Comparison of ENCODE assay signal across 12 cellular contexts in genomic region chr17:39605492-39606433, GRCh38. TPM values are rescaled to one million over a fixed set of nuclear protein-coding genes. Genes with fewer than 3 reads are reported as not detected.
DNase-seq lines count a peak whose midpoint lies in the region; ATAC-seq and TF ChIP-seq lines count a peak whose summit lies in the region.
"Had no signal": no experiment of that assay in that cellular context is flagged by ENCODE, and none has a peak within 500 bp of the region (broad histone marks: within the 10 kb centered on the region; RNA-seq: fewer than 3 reads in every experiment).

No MANE protein-coding gene starts in this region.

- no peak overlapping the region for H3K9ac ChIP-seq in neural progenitor cell

- H3K27me3 ChIP-seq in DOHH2 (ENCODE audit: control insufficient read depth, low read length) (peaks cover 87% of the 10 kb centered on the region), neural progenitor cell (peaks cover 100% of the 10 kb centered on the region)
- H3K27me3 ChIP-seq in effector memory CD4-positive, alpha-beta T cell (replicated peaks; ENCODE audit: control insufficient read depth, insufficient read depth, low read length, poor library complexity, severe bottlenecking), result peaks cover 68% of the 10 kb centered on the region

- H3K27ac ChIP-seq in DOHH2 (ENCODE audit: low read depth, low read length), result no peak overlapping the region
- H3K27ac ChIP-seq in effector memory CD4-positive, alpha-beta T cell (ENCODE audit: insufficient read depth, low read length, poor library complexity, severe bottlenecking), result no peak overlapping the region
- no peak overlapping the region for H3K27ac ChIP-seq in neural progenitor cell
- H3K27ac ChIP-seq: sigmoid colon had no signal

- H3K27me3 Mint-ChIP-seq in neural progenitor cell (ENCODE audit: insufficient read depth, low read depth), result peaks cover 79% of the 10 kb centered on the region

- H3K36me3 ChIP-seq in DOHH2 (ENCODE audit: control insufficient read depth, low read length), result no peaks in the 10 kb centered on the region
- no peaks in the 10 kb centered on the region for H3K36me3 ChIP-seq in effector memory CD4-positive, alpha-beta T cell (ENCODE audit: control insufficient read depth, insufficient read depth, low read length)
- no peaks in the 10 kb centered on the region for H3K36me3 ChIP-seq in neural progenitor cell
- H3K36me3 ChIP-seq: sigmoid colon had no signal

- peaks cover 7% of the 10 kb centered on the region for H3K4me1 Mint-ChIP-seq in neural progenitor cell

- ATAC-seq in GM18517 (IDR thresholded peaks at IDR 0.05; ENCODE audit: unreplicated experiment), result no peak

- H3K4me2 ChIP-seq in DOHH2 (ENCODE audit: low read length) (peak overlapping the region; percentile 10; the same call in 1 of the 2 replicates), neural progenitor cell (peak overlapping the region; percentile 81)

- TF ChIP-seq CTCF in DOHH2 (IDR thresholded peaks at IDR 0.05; ENCODE audit: low read depth, low read length, poor library complexity, severe bottlenecking) (no peak), neural progenitor cell (IDR thresholded peaks at IDR 0.05) (no peak)

- H3K4me3 ChIP-seq in DOHH2 (ENCODE audit: low read length), result no peak overlapping the region
- peak overlapping the region; percentile 7 for H3K4me3 ChIP-seq in effector memory CD4-positive, alpha-beta T cell (ENCODE audit: insufficient read depth, low read depth, low read length, poor library complexity, severe bottlenecking)
- H3K4me3 ChIP-seq in neural progenitor cell, result peak overlapping the region; percentile 41

- no peaks in the 10 kb centered on the region for H3K36me3 Mint-ChIP-seq in neural progenitor cell

- H3K79me2 ChIP-seq in DOHH2 (ENCODE audit: control insufficient read depth, low read length), result no peaks in the 10 kb centered on the region
- no peaks in the 10 kb centered on the region for H3K79me2 ChIP-seq in neural progenitor cell (ENCODE audit: low read depth)

- H3K9me2 ChIP-seq in DOHH2 (replicated peaks; ENCODE audit: control insufficient read depth, low read length), result no peaks in the 10 kb centered on the region

- H3K27ac Mint-ChIP-seq in neural progenitor cell, result no peak overlapping the region

- H3K9me3 ChIP-seq in DOHH2 (ENCODE audit: control insufficient read depth, insufficient read depth, low read length), result no peaks in the 10 kb centered on the region
- H3K9me3 ChIP-seq in effector memory CD4-positive, alpha-beta T cell (ENCODE audit: control insufficient read depth, low read length), result no peaks in the 10 kb centered on the region
- no peaks in the 10 kb centered on the region for H3K9me3 ChIP-seq in neural progenitor cell (ENCODE audit: low read depth)
- H3K9me3 ChIP-seq: sigmoid colon had no signal

- H2AFZ ChIP-seq in neural progenitor cell (replicated peaks), result no peak overlapping the region

- 0 out of 2 replicates have a peak, but pooled peaks cover 2% of the 10 kb centered on the region for H4K20me1 ChIP-seq in DOHH2 (ENCODE audit: control insufficient read depth, insufficient read depth, low read depth, low read length)
- H4K20me1 ChIP-seq in neural progenitor cell (ENCODE audit: low read depth), result peaks cover 85% of the 10 kb centered on the region

- H3F3A ChIP-seq in DOHH2 (ENCODE audit: control insufficient read depth, insufficient read depth) (no peaks in the 10 kb centered on the region; the same call in 1 of the 2 replicates), neural progenitor cell (ENCODE audit: low read depth) (peaks cover 26% of the 10 kb centered on the region)

- H3K4me1 ChIP-seq in DOHH2 (ENCODE audit: control insufficient read depth, low read length) (peaks cover 19% of the 10 kb centered on the region), neural progenitor cell (peaks cover 23% of the 10 kb centered on the region)
- peaks cover 37% of the 10 kb centered on the region for H3K4me1 ChIP-seq in effector memory CD4-positive, alpha-beta T cell (ENCODE audit: control insufficient read depth, insufficient read depth, low read length, poor library complexity, severe bottlenecking)

- H3K9me3 Mint-ChIP-seq in neural progenitor cell, result peaks cover 5% of the 10 kb centered on the region

- peak; percentile 21 to 36 for DNase-seq in NCI-H1930 (lab: John Stamatoyannopoulos, UW)
- no peak for DNase-seq in effector memory CD4-positive, alpha-beta T cell
- peak; percentile 79 for DNase-seq in neural progenitor cell (ENCODE audit: low spot score)
- no peak for DNase-seq in middle frontal gyrus (ENCODE audit: extremely low spot score, low spot score)
- no peak for DNase-seq in COLO829 (ENCODE audit: low spot score)
- no peak for DNase-seq in dedifferentiated amniotic fluid mesenchymal stem cell (ENCODE audit: extremely low spot score)
- DNase-seq: MM.1S, sigmoid colon had no signal

- no peak overlapping the region for H3K4me3 Mint-ChIP-seq in neural progenitor cell

RNA-seq across cellular contexts. Expression of gene NEUROD2, which starts 2.0 kb away (rescaled TPM):
- total RNA-seq in neural progenitor cell (ENCODE audit: low replicate concordance), result not detected in 2 replicates
- total RNA-seq: SK-MEL-5, subcutaneous adipose tissue had no signal

RNA-seq across cellular contexts. Expression of gene PPP1R1B, which starts 21.0 kb away (rescaled TPM):
- 0.90 TPM in 1 of 2 replicates, not detected in the other for total RNA-seq in neural progenitor cell (ENCODE audit: low replicate concordance)

RNA-seq across cellular contexts. Expression of gene STARD3, which starts 31.2 kb away (rescaled TPM):
- 21.5 and 54.9 TPM in 2 replicates for total RNA-seq in neural progenitor cell (ENCODE audit: low replicate concordance)

RNA-seq across cellular contexts. Expression of gene TCAP, which starts 59.4 kb away (rescaled TPM):
- 0.19 and 1.3 TPM in 2 replicates for total RNA-seq in neural progenitor cell (ENCODE audit: low replicate concordance)

Comparison
In these comparisons a context has a peak if more than half of its experiments do, and no peak if none do; other contexts are left out.
1. DNase-seq: peak in NCI-H1930 (2 of 2) and neural progenitor cell (single experiment); none in effector memory CD4-positive, alpha-beta T cell (0 of 3), middle frontal gyrus (single experiment), COLO829 (single experiment) and dedifferentiated amniotic fluid mesenchymal stem cell (single experiment).